ENCODE assay signal across 1 cellular context in genomic region chr3:58008140-58009025, GRCh38.
TF ChIP-seq lines count a peak whose summit lies in the region.

A gene with protein sequence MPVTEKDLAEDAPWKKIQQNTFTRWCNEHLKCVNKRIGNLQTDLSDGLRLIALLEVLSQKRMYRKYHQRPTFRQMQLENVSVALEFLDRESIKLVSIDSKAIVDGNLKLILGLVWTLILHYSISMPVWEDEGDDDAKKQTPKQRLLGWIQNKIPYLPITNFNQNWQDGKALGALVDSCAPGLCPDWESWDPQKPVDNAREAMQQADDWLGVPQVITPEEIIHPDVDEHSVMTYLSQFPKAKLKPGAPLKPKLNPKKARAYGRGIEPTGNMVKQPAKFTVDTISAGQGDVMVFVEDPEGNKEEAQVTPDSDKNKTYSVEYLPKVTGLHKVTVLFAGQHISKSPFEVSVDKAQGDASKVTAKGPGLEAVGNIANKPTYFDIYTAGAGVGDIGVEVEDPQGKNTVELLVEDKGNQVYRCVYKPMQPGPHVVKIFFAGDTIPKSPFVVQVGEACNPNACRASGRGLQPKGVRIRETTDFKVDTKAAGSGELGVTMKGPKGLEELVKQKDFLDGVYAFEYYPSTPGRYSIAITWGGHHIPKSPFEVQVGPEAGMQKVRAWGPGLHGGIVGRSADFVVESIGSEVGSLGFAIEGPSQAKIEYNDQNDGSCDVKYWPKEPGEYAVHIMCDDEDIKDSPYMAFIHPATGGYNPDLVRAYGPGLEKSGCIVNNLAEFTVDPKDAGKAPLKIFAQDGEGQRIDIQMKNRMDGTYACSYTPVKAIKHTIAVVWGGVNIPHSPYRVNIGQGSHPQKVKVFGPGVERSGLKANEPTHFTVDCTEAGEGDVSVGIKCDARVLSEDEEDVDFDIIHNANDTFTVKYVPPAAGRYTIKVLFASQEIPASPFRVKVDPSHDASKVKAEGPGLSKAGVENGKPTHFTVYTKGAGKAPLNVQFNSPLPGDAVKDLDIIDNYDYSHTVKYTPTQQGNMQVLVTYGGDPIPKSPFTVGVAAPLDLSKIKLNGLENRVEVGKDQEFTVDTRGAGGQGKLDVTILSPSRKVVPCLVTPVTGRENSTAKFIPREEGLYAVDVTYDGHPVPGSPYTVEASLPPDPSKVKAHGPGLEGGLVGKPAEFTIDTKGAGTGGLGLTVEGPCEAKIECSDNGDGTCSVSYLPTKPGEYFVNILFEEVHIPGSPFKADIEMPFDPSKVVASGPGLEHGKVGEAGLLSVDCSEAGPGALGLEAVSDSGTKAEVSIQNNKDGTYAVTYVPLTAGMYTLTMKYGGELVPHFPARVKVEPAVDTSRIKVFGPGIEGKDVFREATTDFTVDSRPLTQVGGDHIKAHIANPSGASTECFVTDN (N-terminal part only) (plus strand): TSS chr3:58008422. CDS start chr3:58008565, 143 bp downstream.

TF ChIP-seq in HepG2, 621 proteins besides CTCF, POLR2A, EP300 and RAD21 (continued from another document and continues in another):
- no peak for TF ChIP-seq ZNF646 (CRISPR knock-in tag; IDR thresholded peaks at IDR 0.05)
- TF ChIP-seq, protein P1, sequence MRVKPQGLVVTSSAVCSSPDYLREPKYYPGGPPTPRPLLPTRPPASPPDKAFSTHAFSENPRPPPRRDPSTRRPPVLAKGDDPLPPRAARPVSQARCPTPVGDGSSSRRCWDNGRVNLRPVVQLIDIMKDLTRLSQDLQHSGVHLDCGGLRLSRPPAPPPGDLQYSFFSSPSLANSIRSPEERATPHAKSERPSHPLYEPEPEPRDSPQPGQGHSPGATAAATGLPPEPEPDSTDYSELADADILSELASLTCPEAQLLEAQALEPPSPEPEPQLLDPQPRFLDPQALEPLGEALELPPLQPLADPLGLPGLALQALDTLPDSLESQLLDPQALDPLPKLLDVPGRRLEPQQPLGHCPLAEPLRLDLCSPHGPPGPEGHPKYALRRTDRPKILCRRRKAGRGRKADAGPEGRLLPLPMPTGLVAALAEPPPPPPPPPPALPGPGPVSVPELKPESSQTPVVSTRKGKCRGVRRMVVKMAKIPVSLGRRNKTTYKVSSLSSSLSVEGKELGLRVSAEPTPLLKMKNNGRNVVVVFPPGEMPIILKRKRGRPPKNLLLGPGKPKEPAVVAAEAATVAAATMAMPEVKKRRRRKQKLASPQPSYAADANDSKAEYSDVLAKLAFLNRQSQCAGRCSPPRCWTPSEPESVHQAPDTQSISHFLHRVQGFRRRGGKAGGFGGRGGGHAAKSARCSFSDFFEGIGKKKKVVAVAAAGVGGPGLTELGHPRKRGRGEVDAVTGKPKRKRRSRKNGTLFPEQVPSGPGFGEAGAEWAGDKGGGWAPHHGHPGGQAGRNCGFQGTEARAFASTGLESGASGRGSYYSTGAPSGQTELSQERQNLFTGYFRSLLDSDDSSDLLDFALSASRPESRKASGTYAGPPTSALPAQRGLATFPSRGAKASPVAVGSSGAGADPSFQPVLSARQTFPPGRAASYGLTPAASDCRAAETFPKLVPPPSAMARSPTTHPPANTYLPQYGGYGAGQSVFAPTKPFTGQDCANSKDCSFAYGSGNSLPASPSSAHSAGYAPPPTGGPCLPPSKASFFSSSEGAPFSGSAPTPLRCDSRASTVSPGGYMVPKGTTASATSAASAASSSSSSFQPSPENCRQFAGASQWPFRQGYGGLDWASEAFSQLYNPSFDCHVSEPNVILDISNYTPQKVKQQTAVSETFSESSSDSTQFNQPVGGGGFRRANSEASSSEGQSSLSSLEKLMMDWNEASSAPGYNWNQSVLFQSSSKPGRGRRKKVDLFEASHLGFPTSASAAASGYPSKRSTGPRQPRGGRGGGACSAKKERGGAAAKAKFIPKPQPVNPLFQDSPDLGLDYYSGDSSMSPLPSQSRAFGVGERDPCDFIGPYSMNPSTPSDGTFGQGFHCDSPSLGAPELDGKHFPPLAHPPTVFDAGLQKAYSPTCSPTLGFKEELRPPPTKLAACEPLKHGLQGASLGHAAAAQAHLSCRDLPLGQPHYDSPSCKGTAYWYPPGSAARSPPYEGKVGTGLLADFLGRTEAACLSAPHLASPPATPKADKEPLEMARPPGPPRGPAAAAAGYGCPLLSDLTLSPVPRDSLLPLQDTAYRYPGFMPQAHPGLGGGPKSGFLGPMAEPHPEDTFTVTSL (CRISPR knock-in tag; IDR thresholded peaks at IDR 0.05; ENCODE audit: borderline replicate concordance), result peak; percentile 57; the same call in 1 of the 2 replicates
- TF ChIP-seq ZNF430 (CRISPR knock-in tag; IDR thresholded peaks at IDR 0.05), result no peak; the same call in 1 of the 2 replicates
- no peak for TF ChIP-seq RNF219 (CRISPR knock-in tag; IDR thresholded peaks at IDR 0.05)
- peak; percentile 10 for TF ChIP-seq RBM39 (IDR thresholded peaks at IDR 0.05; ENCODE audit: low read depth, low read length, poor library complexity, severe bottlenecking)
- TF ChIP-seq ZNF792 (CRISPR knock-in tag; IDR thresholded peaks at IDR 0.05), result 0 out of 2 replicates have a peak, but pooled peaks have one; percentile 47
- TF ChIP-seq ZBTB4 (CRISPR knock-in tag; IDR thresholded peaks at IDR 0.05; ENCODE audit: borderline replicate concordance), result peak; percentile 96
- peak; percentile 79 for TF ChIP-seq SP4 (CRISPR knock-in tag; IDR thresholded peaks at IDR 0.05)
- TF ChIP-seq BCL6 (CRISPR knock-in tag; IDR thresholded peaks at IDR 0.05), result peak; percentile 54
- no peak for TF ChIP-seq SRSF9 (IDR thresholded peaks at IDR 0.05; ENCODE audit: borderline replicate concordance, insufficient read depth, low read depth, low read length, poor library complexity, severe bottlenecking)
- no peak for TF ChIP-seq ZNF615 (CRISPR knock-in tag; IDR thresholded peaks at IDR 0.05; ENCODE audit: borderline replicate concordance)
- TF ChIP-seq, protein P2, sequence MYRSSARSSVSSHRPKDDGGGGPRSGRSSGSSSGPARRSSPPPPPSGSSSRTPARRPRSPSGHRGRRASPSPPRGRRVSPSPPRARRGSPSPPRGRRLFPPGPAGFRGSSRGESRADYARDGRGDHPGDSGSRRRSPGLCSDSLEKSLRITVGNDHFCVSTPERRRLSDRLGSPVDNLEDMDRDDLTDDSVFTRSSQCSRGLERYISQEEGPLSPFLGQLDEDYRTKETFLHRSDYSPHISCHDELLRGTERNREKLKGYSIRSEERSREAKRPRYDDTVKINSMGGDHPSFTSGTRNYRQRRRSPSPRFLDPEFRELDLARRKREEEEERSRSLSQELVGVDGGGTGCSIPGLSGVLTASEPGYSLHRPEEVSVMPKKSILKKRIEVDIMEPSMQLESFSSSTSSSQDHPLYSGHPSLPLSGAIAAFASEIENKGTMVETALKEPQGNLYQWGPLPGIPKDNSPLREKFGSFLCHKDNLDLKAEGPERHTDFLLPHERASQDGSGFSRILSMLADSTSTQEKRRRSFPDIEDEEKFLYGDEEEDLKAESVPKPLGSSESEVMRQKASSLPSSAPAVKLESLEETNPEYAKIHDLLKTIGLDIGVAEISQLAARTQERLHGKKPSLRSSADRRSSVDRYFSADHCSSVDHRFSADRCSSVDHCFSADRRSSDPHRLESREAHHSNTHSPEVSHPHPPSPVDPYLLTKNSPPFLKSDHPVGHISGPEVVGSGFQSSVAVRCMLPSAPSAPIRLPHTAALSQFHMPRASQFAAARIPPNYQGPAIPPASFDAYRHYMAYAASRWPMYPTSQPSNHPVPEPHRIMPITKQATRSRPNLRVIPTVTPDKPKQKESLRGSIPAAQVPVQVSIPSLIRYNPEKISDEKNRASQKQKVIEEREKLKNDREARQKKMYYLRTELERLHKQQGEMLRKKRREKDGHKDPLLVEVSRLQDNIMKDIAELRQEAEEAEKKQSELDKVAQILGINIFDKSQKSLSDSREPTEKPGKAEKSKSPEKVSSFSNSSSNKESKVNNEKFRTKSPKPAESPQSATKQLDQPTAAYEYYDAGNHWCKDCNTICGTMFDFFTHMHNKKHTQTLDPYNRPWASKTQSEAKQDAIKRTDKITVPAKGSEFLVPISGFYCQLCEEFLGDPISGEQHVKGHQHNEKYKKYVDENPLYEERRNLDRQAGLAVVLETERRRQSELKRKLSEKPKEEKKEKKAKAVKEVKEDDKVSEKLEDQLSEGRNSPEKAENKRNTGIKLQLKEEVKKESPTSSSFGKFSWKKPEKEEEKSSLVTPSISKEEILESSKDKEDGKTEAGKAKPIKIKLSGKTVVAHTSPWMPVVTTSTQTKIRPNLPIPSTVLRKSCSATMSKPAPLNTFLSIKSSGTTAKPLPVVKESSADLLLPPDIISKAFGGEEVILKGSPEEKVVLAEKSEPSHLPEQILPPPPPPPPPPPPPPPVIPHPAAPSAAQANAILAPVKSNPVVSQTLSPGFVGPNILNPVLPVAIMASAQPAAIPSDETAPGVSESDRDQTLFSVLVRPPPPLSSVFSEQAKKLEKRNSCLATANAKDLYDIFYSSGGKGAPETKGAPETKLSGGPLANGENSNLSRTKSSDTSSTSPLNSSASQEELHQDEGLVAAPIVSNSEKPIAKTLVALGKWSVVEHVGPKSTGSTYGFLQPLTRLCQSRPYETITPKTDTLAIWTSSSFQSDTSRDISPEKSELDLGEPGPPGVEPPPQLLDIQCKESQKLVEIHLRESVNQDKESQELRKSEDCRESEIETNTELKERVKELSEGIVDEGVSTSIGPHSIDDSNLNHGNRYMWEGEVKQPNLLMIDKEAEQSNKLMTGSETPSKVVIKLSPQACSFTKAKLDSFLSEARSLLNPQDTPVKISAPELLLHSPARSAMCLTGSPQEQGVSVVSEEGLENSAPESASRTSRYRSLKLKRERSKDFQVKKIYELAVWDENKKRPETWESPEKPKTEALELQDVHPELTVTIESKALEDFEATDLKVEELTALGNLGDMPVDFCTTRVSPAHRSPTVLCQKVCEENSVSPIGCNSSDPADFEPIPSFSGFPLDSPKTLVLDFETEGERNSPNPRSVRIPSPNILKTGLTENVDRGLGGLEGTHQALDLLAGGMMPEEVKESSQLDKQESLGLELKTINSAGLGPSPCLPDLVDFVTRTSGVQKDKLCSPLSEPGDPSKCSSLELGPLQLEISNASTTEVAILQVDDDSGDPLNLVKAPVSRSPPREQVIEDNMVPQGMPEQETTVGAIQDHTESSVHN (CRISPR knock-in tag; IDR thresholded peaks at IDR 0.05), result no peak; the same call in 1 of the 2 replicates
